Comparison of ENCODE assay signal across 1 cellular context in genomic region chr16:55435387-55435786, GRCh38.
TF ChIP-seq lines count a peak whose summit lies in the region.

No MANE protein-coding gene starts in this region.

TF ChIP-seq in K562, 482 proteins besides CTCF, POLR2A, EP300 and RAD21 (continued from another document and continues in another):
- TF ChIP-seq NCOA4 (IDR thresholded peaks at IDR 0.05; ENCODE audit: partially characterized antibody) (no peak), CGGBP1 (CRISPR knock-in tag; IDR thresholded peaks at IDR 0.05) (no peak), ZNF311 (CRISPR knock-in tag; IDR thresholded peaks at IDR 0.05) (peak; percentile 71), ZNF239 (CRISPR knock-in tag; IDR thresholded peaks at IDR 0.05) (peak; percentile 25; the same call in 1 of the 2 replicates), STAT5A (IDR thresholded peaks at IDR 0.05; ENCODE audit: borderline replicate concordance, low read length) (peak; percentile 61; the same call in 1 of the 2 replicates), CBX3 (IDR thresholded peaks at IDR 0.05; ENCODE audit: borderline replicate concordance in 1 of 2, low read length in 2 of 2) (no peak), ZNF316 (IDR thresholded peaks at IDR 0.05) (no peak), ZNF184 (CRISPR knock-in tag; IDR thresholded peaks at IDR 0.05) (no peak), MED1 (CRISPR knock-in tag; IDR thresholded peaks at IDR 0.05; ENCODE audit: borderline replicate concordance) (no peak), E2F6 (IDR thresholded peaks at IDR 0.05; ENCODE audit: borderline replicate concordance in 1 of 2, extremely low read depth in 1 of 2, insufficient read depth in 1 of 2, insufficient read length in 1 of 2, low read depth in 1 of 2, low read length in 1 of 2, poor library complexity in 1 of 2, severe bottlenecking in 1 of 2) (no peak), ZNF134 (CRISPR knock-in tag; conservative IDR thresholded peaks at IDR 0.05) (peak; percentile 52; the same call in 1 of the 2 replicates), ZNF644 (tag; IDR thresholded peaks at IDR 0.05; ENCODE audit: low read depth) (peak; percentile 88), BMI1 (IDR thresholded peaks at IDR 0.05; ENCODE audit: low read length) (no peak), DPF2 (IDR thresholded peaks at IDR 0.05) (peak; percentile 88), BDP1 (IDR thresholded peaks at IDR 0.05; ENCODE audit: insufficient read depth, insufficient read length) (no peak), TSC22D4 (tag; IDR thresholded peaks at IDR 0.05) (no peak), SP2 (IDR thresholded peaks at IDR 0.05; ENCODE audit: extremely low read depth, low read depth, low read length, poor library complexity, severe bottlenecking) (no peak), ZBTB11 (CRISPR knock-in tag; IDR thresholded peaks at IDR 0.05) (peak in 1 of 3 experiments; percentile 66; a peak in 2 of 6 replicates), CAMTA2 (CRISPR knock-in tag; conservative IDR thresholded peaks at IDR 0.05) (no peak), CUX1 (CRISPR knock-in tag; IDR thresholded peaks at IDR 0.05) (no peak), ZNF253 (CRISPR knock-in tag; conservative IDR thresholded peaks at IDR 0.05) (no peak), CHD2 (IDR thresholded peaks at IDR 0.05; ENCODE audit: low read depth, low read length) (no peak), ZNF766 (CRISPR knock-in tag; conservative IDR thresholded peaks at IDR 0.05) (peak; percentile 94), BRD4 (IDR thresholded peaks at IDR 0.05) (no peak), ZBTB26 (CRISPR knock-in tag; IDR thresholded peaks at IDR 0.05) (no peak), RFX7 (CRISPR knock-in tag; IDR thresholded peaks at IDR 0.05) (no peak), SMARCA4 (IDR thresholded peaks at IDR 0.05) (peak; percentile 89), BCL6 (CRISPR knock-in tag; IDR thresholded peaks at IDR 0.05) (no peak), NBN (IDR thresholded peaks at IDR 0.05; ENCODE audit: low read depth) (no peak), MBD1 (CRISPR knock-in tag; IDR thresholded peaks at IDR 0.05) (no peak), ZSCAN29 (IDR thresholded peaks at IDR 0.05) (no peak), RBM39 (optimal IDR thresholded peaks at IDR 0.05; ENCODE audit: low read depth, low read length) (no peak), ZFP36 (IDR thresholded peaks at IDR 0.05; ENCODE audit: low read depth, low read length, partially characterized antibody) (peak; percentile 34), ARID3A (IDR thresholded peaks at IDR 0.05; ENCODE audit: borderline replicate concordance, low read depth, low read length) (no peak), SMAD4 (CRISPR knock-in tag; conservative IDR thresholded peaks at IDR 0.05) (peak; percentile 75), VEZF1 (CRISPR knock-in tag; IDR thresholded peaks at IDR 0.05) (peak; percentile 46; the same call in 1 of the 2 replicates), SRF (CRISPR knock-in tag; IDR thresholded peaks at IDR 0.05) (no peak), ZNF780A (CRISPR knock-in tag; IDR thresholded peaks at IDR 0.05) (no peak), PTRF (tag; IDR thresholded peaks at IDR 0.05) (no peak), TRIM24 (IDR thresholded peaks at IDR 0.05) (peak; percentile 59 to 76), SMARCA5 (IDR thresholded peaks at IDR 0.05) (no peak), ZNF24 (IDR thresholded peaks at IDR 0.05) (no peak), ZBTB7A (IDR thresholded peaks at IDR 0.05; ENCODE audit: borderline replicate concordance, control insufficient read depth, low read depth, low read length) (no peak), HDAC2 (IDR thresholded peaks at IDR 0.05) (0 out of 2 replicates have a peak, but pooled peaks have one; percentile 58), TEAD4 (IDR thresholded peaks at IDR 0.05; ENCODE audit: low read length) (peak; percentile 96), TEAD4 (CRISPR knock-in tag; IDR thresholded peaks at IDR 0.05; ENCODE audit: borderline replicate concordance) (no peak), CTCFL (IDR thresholded peaks at IDR 0.05; ENCODE audit: borderline replicate concordance, insufficient read depth, low read depth, low read length, poor library complexity, severe bottlenecking) (no peak), PCBP1 (IDR thresholded peaks at IDR 0.05; ENCODE audit: low read depth, low read length, poor library complexity, severe bottlenecking) (no peak), ARID1B (IDR thresholded peaks at IDR 0.05) (peak; percentile 94)
